Comparison of ENCODE assay signal across 17 cellular contexts in genomic region chr20:10376271-10377075, GRCh38. TPM values are rescaled to one million over a fixed set of nuclear protein-coding genes. Genes with fewer than 3 reads are reported as not detected.
DNase-seq lines count a peak whose midpoint lies in the region; ATAC-seq and TF ChIP-seq lines count a peak whose summit lies in the region.
"Had no signal": no experiment of that assay in that cellular context is flagged by ENCODE, and none has a peak within 500 bp of the region (broad histone marks: within the 10 kb centered on the region; RNA-seq: fewer than 3 reads in every experiment).

No MANE protein-coding gene starts in this region.

- DNase-seq in HAP-1 (ENCODE audit: low spot score in 2 of 2) (peak; percentile 26 to 34), WTC11 (ENCODE audit: low spot score) (no peak), glomerular visceral epithelial cell (ENCODE audit: extremely low spot score) (peak; percentile 21), NCI-H2171 (lab: John Stamatoyannopoulos, UW) (no peak)
- no peak for DNase-seq in activated CD4-positive, alpha-beta T cell treated with anti-CD3 and anti-CD28 coated beads for 1 hour
- DNase-seq: activated CD8-positive, alpha-beta T cell treated with anti-CD3 and anti-CD28 coated beads, Interleukin-2, amount 10 ng/mL, durations not matched to agents 7 days and 5 days; body of pancreas; COR-L47; effector memory CD8-positive, alpha-beta T cell; heart left ventricle; left ventricle myocardium superior; SIG-M5; sigmoid colon; stimulated activated naive B cell treated with anti-CD40 and anti-IgM and Interleukin-4, amounts not matched to agents 10 μg/mL and 1 μg/mL and 100 μg/mL, for 72 hours had no signal

- H3K4me3 Mint-ChIP-seq in WTC11, result no peak overlapping the region
- H3K4me3 Mint-ChIP-seq: activated CD8-positive, alpha-beta T cell treated with anti-CD3 and anti-CD28 coated beads, Interleukin-2, amount 10 ng/mL, durations not matched to agents 7 days and 5 days; effector memory CD8-positive, alpha-beta T cell; nephron; stimulated activated naive B cell treated with anti-CD40 and anti-IgM and Interleukin-4, amounts not matched to agents 10 μg/mL and 1 μg/mL and 100 μg/mL, for 72 hours had no signal

- POLR2A ChIA-PET in WTC11 (lab: Charles Lee), result no interaction called here

- H3K4me1 Mint-ChIP-seq in WTC11, result 0 out of 2 replicates have a peak, but pooled peaks cover 4% of the 10 kb centered on the region
- H3K4me1 Mint-ChIP-seq: nephron; stimulated activated naive B cell treated with anti-CD40 and anti-IgM and Interleukin-4, amounts not matched to agents 10 μg/mL and 1 μg/mL and 100 μg/mL, for 72 hours had no signal

- H3K36me3 Mint-ChIP-seq in WTC11, result peaks cover 41% of the 10 kb centered on the region

- no peaks in the 10 kb centered on the region for H3K27me3 ChIP-seq in HAP-1 (ENCODE audit: low read depth)
- H3K27me3 ChIP-seq: body of pancreas, sigmoid colon had no signal

- no peaks in the 10 kb centered on the region for H3K27me3 Mint-ChIP-seq in WTC11 (ENCODE audit: low read depth)

- no peak for TF ChIP-seq CTCF in WTC11 (IDR thresholded peaks at IDR 0.05)

- H3K9me3 ChIP-seq in HAP-1, result no peaks in the 10 kb centered on the region
- H3K9me3 ChIP-seq: body of pancreas, sigmoid colon had no signal

- ATAC-seq in WTC11 (peak; percentile 20; the same call in 1 of the 2 replicates), HG03521 (IDR thresholded peaks at IDR 0.05; ENCODE audit: unreplicated experiment) (no peak), GM21526 (IDR thresholded peaks at IDR 0.05; ENCODE audit: low FRiP score, unreplicated experiment) (no peak)
- ATAC-seq: activated CD8-positive, alpha-beta T cell treated with anti-CD3 and anti-CD28 coated beads, Interleukin-2, amount 10 ng/mL, durations not matched to agents 7 days and 5 days; body of pancreas; effector memory CD8-positive, alpha-beta T cell; heart left ventricle; left ventricle myocardium superior; stimulated activated naive B cell treated with anti-CD40 and anti-IgM and Interleukin-4, amounts not matched to agents 10 μg/mL and 1 μg/mL and 100 μg/mL, for 72 hours had no signal

- in situ Hi-C loops in HAP-1 (cut with MboI; ENCODE audit: low sequenced_read_pairs), result no loop called here

- peaks cover 53% of the 10 kb centered on the region for H3K9me3 Mint-ChIP-seq in WTC11
- H3K9me3 Mint-ChIP-seq: effector memory CD8-positive, alpha-beta T cell had no signal

- no peak overlapping the region for H3K27ac Mint-ChIP-seq in WTC11
- H3K27ac Mint-ChIP-seq: activated CD8-positive, alpha-beta T cell treated with anti-CD3 and anti-CD28 coated beads, Interleukin-2, amount 10 ng/mL, durations not matched to agents 7 days and 5 days; effector memory CD8-positive, alpha-beta T cell; nephron; stimulated activated naive B cell treated with anti-CD40 and anti-IgM and Interleukin-4, amounts not matched to agents 10 μg/mL and 1 μg/mL and 100 μg/mL, for 72 hours had no signal

- CTCF ChIA-PET in WTC11 (lab: Charles Lee), result interaction anchor here (1.2 kb wide), 1 partner anchor 58 kb away, joined by 3 read pairs; the partner anchor contains the start of genes MKKS and SLX4IP

- no peaks in the 10 kb centered on the region for H3K36me3 ChIP-seq in HAP-1 (replicated peaks)
- H3K36me3 ChIP-seq: heart left ventricle, sigmoid colon had no signal

- H3K4me3 ChIP-seq in HAP-1, result no peak overlapping the region
- H3K4me3 ChIP-seq: body of pancreas, heart left ventricle, sigmoid colon had no signal

- H3K4me1 ChIP-seq in HAP-1, result 0 out of 2 replicates have a peak, but pooled peaks cover 2% of the 10 kb centered on the region
- H3K4me1 ChIP-seq: body of pancreas, heart left ventricle, sigmoid colon had no signal

TF ChIP-seq in WTC11, 78 proteins besides CTCF, POLR2A, EP300 and RAD21:
- TF ChIP-seq AFF4 (CRISPR knock-in tag; IDR thresholded peaks at IDR 0.05; ENCODE audit: borderline replicate concordance) (no peak), ERG (CRISPR knock-in tag; IDR thresholded peaks at IDR 0.05) (no peak), CBFB (CRISPR knock-in tag; IDR thresholded peaks at IDR 0.05; ENCODE audit: low read depth) (no peak), PRRX2 (CRISPR knock-in tag; IDR thresholded peaks at IDR 0.05) (no peak), ESRRA (CRISPR knock-in tag; IDR thresholded peaks at IDR 0.05; ENCODE audit: borderline replicate concordance) (no peak), TCF7 (CRISPR knock-in tag; IDR thresholded peaks at IDR 0.05; ENCODE audit: low read depth) (no peak)

RNA-seq across cellular contexts. Expression of gene MKKS, which starts 57.5 kb away (rescaled TPM):
- 16.5 to 20.9 TPM (median 17.0 TPM) in 3 replicates for total RNA-seq in WTC11 (2021)

RNA-seq across cellular contexts. Expression of gene SLX4IP, which starts 58.6 kb away (rescaled TPM):
- total RNA-seq in WTC11 (2021), result 7.4 to 9.9 TPM (median 8.4 TPM) in 3 replicates

Comparison
In these comparisons a context has a peak if more than half of its experiments do, and no peak if none do; other contexts are left out.
1. DNase-seq: peak in HAP-1 (2 of 2) and glomerular visceral epithelial cell (single experiment); none in WTC11 (single experiment), NCI-H2171 (single experiment) and activated CD4-positive, alpha-beta T cell treated with anti-CD3 and anti-CD28 coated beads for 1 hour (single experiment).